In genomic region chr17:45222994-45223540, GRCh38 we compare ENCODE assay signal across 8 cellular contexts. TPM values are rescaled to one million over a fixed set of nuclear protein-coding genes. Genes with fewer than 3 reads are reported as not detected.
DNase-seq lines count a peak whose midpoint lies in the region; ATAC-seq and TF ChIP-seq lines count a peak whose summit lies in the region.

No MANE protein-coding gene starts in this region.

- no peak for ATAC-seq in activated CD4-positive, alpha-beta T cell treated with anti-CD3 and anti-CD28 coated beads for 36 hours
- ATAC-seq in activated CD8-positive, alpha-beta T cell treated with anti-CD3 and anti-CD28 coated beads for 36 hours: no peak
- ATAC-seq in HG02588 (IDR thresholded peaks at IDR 0.05; ENCODE audit: unreplicated experiment): no peak

- peak overlapping the region; percentile 56 for H3K4me3 ChIP-seq in iPS-18a (ENCODE audit: low read length)
- H3K4me3 ChIP-seq in subcutaneous abdominal adipose tissue (ENCODE audit: low read depth in 1 of 5, low read length in 5 of 5): peak overlapping the region; percentile 58 to 77 (median 69)
- no peak overlapping the region for H3K4me3 ChIP-seq in testis

- no peak for TF ChIP-seq POLR2A in testis (IDR thresholded peaks at IDR 0.05)

- H3K27ac Mint-ChIP-seq in activated CD4-positive, alpha-beta T cell treated with anti-CD3 and anti-CD28 coated beads for 36 hours: peak overlapping the region; percentile 100
- peak overlapping the region; percentile 99 for H3K27ac Mint-ChIP-seq in activated CD8-positive, alpha-beta T cell treated with anti-CD3 and anti-CD28 coated beads for 36 hours

- H3K4me1 ChIP-seq in iPS-18a (ENCODE audit: control insufficient read depth, low read depth, low read length) (peaks cover 3% of the 10 kb centered on the region), subcutaneous abdominal adipose tissue (ENCODE audit: control insufficient read depth in 5 of 5, insufficient read depth in 5 of 5, low read length in 5 of 5) (peaks cover 8 to 86% (median 71%) of the 10 kb centered on the region in 5 donors), testis (peaks cover 9% of the 10 kb centered on the region)

- no peak for DNase-seq in activated CD4-positive, alpha-beta T cell treated with anti-CD3 and anti-CD28 coated beads for 36 hours
- DNase-seq in activated CD4-positive, alpha-beta T cell treated with anti-CD3 and anti-CD28 coated beads, Interleukin-2, amount 50 U/mL, for 4 hours: no peak
- no peak for DNase-seq in activated CD8-positive, alpha-beta T cell treated with anti-CD3 and anti-CD28 coated beads for 36 hours
- DNase-seq in testis: no peak
- DNase-seq in NCI-H2081 treated with DMSO at 0.1 percent for 48 hours (lab: John Stamatoyannopoulos, UW): no peak

- H3K36me3 ChIP-seq in iPS-18a (ENCODE audit: control insufficient read depth, low read depth, low read length) (no peaks in the 10 kb centered on the region), subcutaneous abdominal adipose tissue (ENCODE audit: control insufficient read depth in 5 of 5, insufficient read depth in 5 of 5, low read length in 5 of 5) (no peaks in the 10 kb centered on the region), testis (ENCODE audit: low read depth, missing control alignments) (no peaks in the 10 kb centered on the region)

- H3K36me3 Mint-ChIP-seq in activated CD4-positive, alpha-beta T cell treated with anti-CD3 and anti-CD28 coated beads for 36 hours (ENCODE audit: low read depth): peaks cover 49% of the 10 kb centered on the region
- peaks cover 69% of the 10 kb centered on the region for H3K36me3 Mint-ChIP-seq in activated CD8-positive, alpha-beta T cell treated with anti-CD3 and anti-CD28 coated beads for 36 hours (ENCODE audit: low read depth)

- POLR2A ChIA-PET in activated CD4-positive, alpha-beta T cell treated with anti-CD3 and anti-CD28 coated beads for 36 hours (lab: Charles Lee): interaction anchor here (0.6 to 7.9 kb wide), 4 partner anchors 74 to 94 kb away, joined by 3 to 86 read pairs (median 8); partner anchors contain the start of genes HEXIM1 and MAP3K14
- POLR2A ChIA-PET in activated CD8-positive, alpha-beta T cell treated with anti-CD3 and anti-CD28 coated beads for 36 hours (lab: Charles Lee): interaction anchor here (0.8 to 21.2 kb wide), 8 partner anchors 16 to 89 kb away, joined by 3 to 399 read pairs (median 4); partner anchors contain the start of genes HEXIM1 and MAP3K14

- peak overlapping the region; percentile 94 for H3K4me3 Mint-ChIP-seq in activated CD4-positive, alpha-beta T cell treated with anti-CD3 and anti-CD28 coated beads for 36 hours
- H3K4me3 Mint-ChIP-seq in activated CD8-positive, alpha-beta T cell treated with anti-CD3 and anti-CD28 coated beads for 36 hours: peak overlapping the region; percentile 99

- intact Hi-C loops in activated CD4-positive, alpha-beta T cell treated with anti-CD3 and anti-CD28 coated beads for 36 hours (cut with DNase I, micrococcal nuclease): no loop called here
- intact Hi-C loops in activated CD8-positive, alpha-beta T cell treated with anti-CD3 and anti-CD28 coated beads for 36 hours (cut with micrococcal nuclease): loop anchor here (5.0 kb wide), 2 partner anchors 39 to 94 kb away; partner anchors contain the start of genes MAP3K14 and SPATA32
- intact Hi-C loops in testis (cut with DNase I; ENCODE audit: low total_unique reads): no loop called here

- H3K9me3 ChIP-seq in iPS-18a (ENCODE audit: control insufficient read depth, low read depth, low read length) (no peaks in the 10 kb centered on the region), subcutaneous abdominal adipose tissue (ENCODE audit: control insufficient read depth in 5 of 5, low read length in 5 of 5) (no peaks in the 10 kb centered on the region), testis (no peaks in the 10 kb centered on the region)

- H3K27me3 ChIP-seq in iPS-18a (ENCODE audit: control insufficient read depth, insufficient read depth, low read length): peaks cover 53% of the 10 kb centered on the region
- no peaks in the 10 kb centered on the region for H3K27me3 ChIP-seq in subcutaneous abdominal adipose tissue (ENCODE audit: control insufficient read depth in 5 of 5, insufficient read depth in 4 of 5, low read length in 5 of 5)
- no peaks in the 10 kb centered on the region for H3K27me3 ChIP-seq in testis

- no peak overlapping the region for H3K27ac ChIP-seq in iPS-18a (ENCODE audit: low read length)
- peak overlapping the region; percentile 50 for H3K27ac ChIP-seq in subcutaneous abdominal adipose tissue (ENCODE audit: low read depth, low read length)
- H3K27ac ChIP-seq in testis: peak overlapping the region in 1 of 2 donors; percentile 41

- WGBS in testis, 2 donors: 72 to 74% methylated on average over 8 to 9 of the region's 9 CpGs

- peaks cover 46% of the 10 kb centered on the region for H3K4me1 Mint-ChIP-seq in activated CD4-positive, alpha-beta T cell treated with anti-CD3 and anti-CD28 coated beads for 36 hours
- H3K4me1 Mint-ChIP-seq in activated CD8-positive, alpha-beta T cell treated with anti-CD3 and anti-CD28 coated beads for 36 hours (ENCODE audit: low read depth): peaks cover 38% of the 10 kb centered on the region

- TF ChIP-seq CTCF in activated CD8-positive, alpha-beta T cell treated with anti-CD3 and anti-CD28 coated beads for 36 hours (IDR thresholded peaks at IDR 0.05): no peak
- no peak for TF ChIP-seq CTCF in testis (IDR thresholded peaks at IDR 0.05)

- no peaks in the 10 kb centered on the region for H3K9me3 Mint-ChIP-seq in activated CD4-positive, alpha-beta T cell treated with anti-CD3 and anti-CD28 coated beads for 36 hours (ENCODE audit: low read depth)
- H3K9me3 Mint-ChIP-seq in activated CD8-positive, alpha-beta T cell treated with anti-CD3 and anti-CD28 coated beads for 36 hours: no peaks in the 10 kb centered on the region

- CTCF ChIA-PET in activated CD4-positive, alpha-beta T cell treated with anti-CD3 and anti-CD28 coated beads for 36 hours (lab: Charles Lee): interaction anchor here (0.6 to 9.3 kb wide), 6 partner anchors 10 to 91 kb away, joined by 3 to 334 read pairs (median 17); partner anchors contain the start of gene ACBD4
- CTCF ChIA-PET in activated CD8-positive, alpha-beta T cell treated with anti-CD3 and anti-CD28 coated beads for 36 hours (lab: Charles Lee): interaction anchor here (0.7 to 10.4 kb wide), 9 partner anchors 11 to 174 kb away, joined by 3 to 406 read pairs (median 7); partner anchors contain the start of genes ACBD4 and HEXIM1

- H3K9ac ChIP-seq in iPS-18a (ENCODE audit: low read length) (no peak overlapping the region), subcutaneous abdominal adipose tissue (ENCODE audit: low read length in 5 of 5) (peak overlapping the region in 3 of 5 donors; percentile 60 to 72 (median 71))

- no peaks in the 10 kb centered on the region for H3K27me3 Mint-ChIP-seq in activated CD4-positive, alpha-beta T cell treated with anti-CD3 and anti-CD28 coated beads for 36 hours
- no peaks in the 10 kb centered on the region for H3K27me3 Mint-ChIP-seq in activated CD8-positive, alpha-beta T cell treated with anti-CD3 and anti-CD28 coated beads for 36 hours

RNA-seq across cellular contexts. Expression of gene FMNL1, which starts 1.4 kb away (rescaled TPM):
- total RNA-seq in activated CD4-positive, alpha-beta T cell treated with anti-CD3 and anti-CD28 coated beads for 36 hours: 100 to 1,000 TPM; 268 to 295 TPM
- total RNA-seq in activated CD8-positive, alpha-beta T cell treated with anti-CD3 and anti-CD28 coated beads for 36 hours: 100 to 1,000 TPM; 285 to 298 TPM
- total RNA-seq in testis: 10 to 100 TPM; 11.1 to 15.8 TPM
- polyA plus RNA-seq in testis (ENCODE audit: insufficient read depth, low read depth, low replicate concordance): 13.9 TPM

RNA-seq across cellular contexts. Expression of gene SPATA32, which starts 38.8 kb away (rescaled TPM):
- under 1 TPM; 0.21 to 0.25 TPM for total RNA-seq in activated CD4-positive, alpha-beta T cell treated with anti-CD3 and anti-CD28 coated beads for 36 hours
- total RNA-seq in activated CD8-positive, alpha-beta T cell treated with anti-CD3 and anti-CD28 coated beads for 36 hours: under 1 TPM; 0.27 to 0.63 TPM
- 10 to 100 TPM; 15.5 to 47.4 TPM for total RNA-seq in testis
- 72.0 TPM for polyA plus RNA-seq in testis (ENCODE audit: insufficient read depth, low read depth, low replicate concordance)

Comparison
In these comparisons a context has a peak if more than half of its experiments do, and no peak if none do; other contexts are left out.
1. H3K4me3 ChIP-seq: peak in iPS-18a (single experiment) and subcutaneous abdominal adipose tissue (5 of 5); none in testis (0 of 2).
2. RNA of gene FMNL1, which starts 1.4 kb away (total RNA-seq): 285 to 298 TPM in activated CD8-positive, alpha-beta T cell treated with anti-CD3 and anti-CD28 coated beads for 36 hours and 268 to 295 TPM in activated CD4-positive, alpha-beta T cell treated with anti-CD3 and anti-CD28 coated beads for 36 hours; 11.1 to 15.8 TPM in testis; every median in the first group is over 10 times any median in the second.
3. RNA of gene SPATA32, which starts 38.8 kb away (total RNA-seq): 15.5 to 47.4 TPM in testis; 0.27 to 0.63 TPM in activated CD8-positive, alpha-beta T cell treated with anti-CD3 and anti-CD28 coated beads for 36 hours and 0.21 to 0.25 TPM in activated CD4-positive, alpha-beta T cell treated with anti-CD3 and anti-CD28 coated beads for 36 hours; every median in the first group is over 10 times any median in the second.